ENCODE assay signal across 8 cellular contexts in genomic region chr16:27549607-27549856, GRCh38. TPM values are rescaled to one million over a fixed set of nuclear protein-coding genes. Genes with fewer than 3 reads are reported as not detected.
DNase-seq lines count a peak whose midpoint lies in the region; ATAC-seq and TF ChIP-seq lines count a peak whose summit lies in the region.

No MANE protein-coding gene starts in this region.

- no peaks in the 10 kb centered on the region for H3K27me3 Mint-ChIP-seq in activated CD8-positive, alpha-beta T cell treated with anti-CD3 and anti-CD28 coated beads, Interleukin-2, amount 10 ng/mL, durations not matched to agents 7 days and 5 days (ENCODE audit: low read depth)

- CTCF ChIA-PET in activated CD8-positive, alpha-beta T cell treated with anti-CD3 and anti-CD28 coated beads, Interleukin-2, amount 10 ng/mL, durations not matched to agents 7 days and 5 days (lab: Charles Lee) = interaction anchor here (1.3 to 2.4 kb wide), 3 partner anchors 9 to 521 kb away, joined by 6 to 11 read pairs (median 7); no protein-coding TSS in a partner anchor

- H3K4me3 ChIP-seq in iPS-18a (ENCODE audit: low read length) = peak overlapping the region; percentile 92
- peak overlapping the region; percentile 63 to 98 (median 90) for H3K4me3 ChIP-seq in stomach

- TF ChIP-seq POLR2A in stomach (IDR thresholded peaks at IDR 0.05) = no peak

- H3K27ac ChIP-seq in iPS-18a (ENCODE audit: low read length) (no peak overlapping the region), stomach (peak overlapping the region; percentile 69 to 92 (median 84))

- H3K27ac Mint-ChIP-seq in activated CD8-positive, alpha-beta T cell treated with anti-CD3 and anti-CD28 coated beads, Interleukin-2, amount 10 ng/mL, durations not matched to agents 7 days and 5 days = peak overlapping the region; percentile 96

- peak overlapping the region; percentile 72 for H3K9ac ChIP-seq in iPS-18a (ENCODE audit: low read length)

- WGBS in stomach, 5 donors = 0% methylated on average over 11 to 24 of the region's 24 CpGs; no CpG with 5 or more reads in 1 of the 5 donors

- H3K9me3 ChIP-seq in iPS-18a (ENCODE audit: control insufficient read depth, low read depth, low read length) (no peaks in the 10 kb centered on the region), stomach (no peaks in the 10 kb centered on the region)

- TF ChIP-seq CTCF in stomach (IDR thresholded peaks at IDR 0.05) (no peak), GM20000 (IDR thresholded peaks at IDR 0.05; ENCODE audit: extremely low read depth, missing control alignments) (no peak)

- POLR2A ChIA-PET in activated CD8-positive, alpha-beta T cell treated with anti-CD3 and anti-CD28 coated beads, Interleukin-2, amount 10 ng/mL, durations not matched to agents 7 days and 5 days (lab: Charles Lee) = interaction anchor here (1.0 to 1.9 kb wide), 11 partner anchors 8 to 346 kb away, joined by 3 to 11 read pairs (median 5); partner anchors contain the start of genes IL21R and KDM8

- ATAC-seq in GM18868 (IDR thresholded peaks at IDR 0.05; ENCODE audit: unreplicated experiment) (peak; percentile 24), HG02970 (IDR thresholded peaks at IDR 0.05; ENCODE audit: low FRiP score, unreplicated experiment) (peak; percentile 37)
- peak; percentile 50 for ATAC-seq in activated CD8-positive, alpha-beta T cell treated with anti-CD3 and anti-CD28 coated beads, Interleukin-2, amount 10 ng/mL, durations not matched to agents 7 days and 5 days

- no peak for DNase-seq in activated CD8-positive, alpha-beta T cell treated with anti-CD3 and anti-CD28 coated beads, Interleukin-2, amount 10 ng/mL, durations not matched to agents 7 days and 5 days
- DNase-seq in stomach (no peak), NCI-H69 (lab: John Stamatoyannopoulos, UW) (no peak), NCI-H446 (lab: John Stamatoyannopoulos, UW) (no peak), GM20000 (ENCODE audit: low spot score) (no peak)

- H3K27me3 ChIP-seq in iPS-18a (ENCODE audit: control insufficient read depth, insufficient read depth, low read length) = no peaks in the 10 kb centered on the region
- no peaks in the 10 kb centered on the region for H3K27me3 ChIP-seq in stomach

- intact Hi-C loops in stomach (cut with DNase I; ENCODE audit: low total_unique reads) = no loop called here

- TF ChIP-seq EP300 in stomach (IDR thresholded peaks at IDR 0.05) = no peak

- H3K4me1 ChIP-seq in iPS-18a (ENCODE audit: control insufficient read depth, low read depth, low read length) = peaks cover 4% of the 10 kb centered on the region
- H3K4me1 ChIP-seq in stomach = peaks cover 23 to 41% (median 40%) of the 10 kb centered on the region in 4 donors

- peaks cover 10% of the 10 kb centered on the region for H3K36me3 ChIP-seq in iPS-18a (ENCODE audit: control insufficient read depth, low read depth, low read length)
- peaks cover 9 to 16% (median 15%) of the 10 kb centered on the region in 4 donors for H3K36me3 ChIP-seq in stomach

- peaks cover 36% of the 10 kb centered on the region for H3K4me1 Mint-ChIP-seq in activated CD8-positive, alpha-beta T cell treated with anti-CD3 and anti-CD28 coated beads, Interleukin-2, amount 10 ng/mL, durations not matched to agents 7 days and 5 days (ENCODE audit: low read depth)

- peaks cover 8% of the 10 kb centered on the region for H3K36me3 Mint-ChIP-seq in activated CD8-positive, alpha-beta T cell treated with anti-CD3 and anti-CD28 coated beads, Interleukin-2, amount 10 ng/mL, durations not matched to agents 7 days and 5 days (ENCODE audit: low read depth)

- H3K9me3 Mint-ChIP-seq in activated CD8-positive, alpha-beta T cell treated with anti-CD3 and anti-CD28 coated beads, Interleukin-2, amount 10 ng/mL, durations not matched to agents 7 days and 5 days (ENCODE audit: insufficient read depth) = no peaks in the 10 kb centered on the region

- peak overlapping the region; percentile 98 for H3K4me3 Mint-ChIP-seq in activated CD8-positive, alpha-beta T cell treated with anti-CD3 and anti-CD28 coated beads, Interleukin-2, amount 10 ng/mL, durations not matched to agents 7 days and 5 days

RNA-seq across cellular contexts. Expression of gene GTF3C1, which starts 0.2 kb away (rescaled TPM):
- 10 to 100 TPM; 55.8 to 58.5 TPM for total RNA-seq in activated CD8-positive, alpha-beta T cell treated with anti-CD3 and anti-CD28 coated beads, Interleukin-2, amount 10 ng/mL, durations not matched to agents 7 days and 5 days
- total RNA-seq in stomach = 100 to 1,000 TPM in 1 of 5 donors, 10 to 100 TPM in 4; 44.3 to 227 (median 70.3) TPM
- 10 to 100 TPM; 22.3 to 65.3 (median 34.4) TPM for polyA plus RNA-seq in stomach

RNA-seq across cellular contexts. Expression of gene KATNIP, which starts 0.4 kb away (rescaled TPM):
- total RNA-seq in activated CD8-positive, alpha-beta T cell treated with anti-CD3 and anti-CD28 coated beads, Interleukin-2, amount 10 ng/mL, durations not matched to agents 7 days and 5 days = 10 to 100 TPM; 18.6 to 19.0 TPM
- 10 to 100 TPM; 34.4 to 52.7 (median 34.5) TPM for total RNA-seq in stomach
- polyA plus RNA-seq in stomach = 1 to 10 TPM; 2.6 to 9.6 (median 5.9) TPM
